Comparison of ENCODE assay signal across 2 cellular contexts in the genomic region with DNA sequence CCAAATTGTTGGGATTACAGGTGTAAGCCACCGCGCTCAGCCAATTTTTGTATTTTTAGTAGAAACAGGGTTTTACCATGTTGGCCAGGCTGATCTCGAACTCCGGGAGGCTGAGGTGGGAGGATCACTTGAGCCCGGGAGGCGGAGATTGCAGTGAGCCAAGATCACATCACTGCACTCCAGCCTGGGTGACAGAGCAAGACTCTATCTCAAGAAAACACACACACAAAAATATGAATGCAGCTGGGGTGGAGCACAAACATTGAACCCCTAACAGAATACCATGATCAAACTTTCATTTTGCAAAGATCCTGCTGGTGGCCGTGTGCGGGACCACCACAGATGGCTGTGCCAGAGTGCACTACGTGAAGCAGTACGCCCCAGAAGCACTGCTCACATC. TPM values are rescaled to one million over a fixed set of nuclear protein-coding genes. Genes with fewer than 3 reads are reported as not detected.
"Had no signal": no experiment of that assay in that cellular context is flagged by ENCODE, and none has a peak within 500 bp of the region (broad histone marks: within the 10 kb centered on the region; RNA-seq: fewer than 3 reads in every experiment).

No MANE protein-coding gene starts in this region.

RNA-seq across cellular contexts. Expression of a gene that starts 7.3 kb away (rescaled TPM):
- total RNA-seq: HT-29 had no signal

RNA-seq across cellular contexts. Expression of a gene that starts 32.8 kb away (rescaled TPM):
- polyA plus RNA-seq: IgD-negative memory B cell had no signal
